13 cellular contexts compared by ENCODE assay signal in the genomic region with DNA sequence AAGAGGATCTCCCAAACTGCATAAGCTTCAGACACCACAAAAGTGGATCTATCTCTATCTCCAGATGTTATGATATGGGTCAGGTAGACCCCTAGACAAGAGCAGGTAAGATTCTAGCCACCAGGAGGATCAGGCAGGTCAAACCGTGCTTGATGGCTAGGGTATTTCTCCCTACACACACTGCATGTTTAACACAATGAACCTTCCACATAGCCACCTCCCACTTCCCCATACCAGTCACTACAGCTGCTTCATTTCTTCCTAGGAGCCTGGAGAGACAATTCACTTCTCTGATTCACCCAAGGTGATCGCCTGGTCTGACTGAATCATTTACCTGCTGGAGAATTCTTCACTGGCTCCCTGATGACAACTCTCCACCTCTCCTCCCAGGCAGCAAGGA.
A peak's percentile ranks its signal among the peaks of the same experiment; 100 is the strongest.
DNase-seq lines count a peak whose midpoint lies in the region; ATAC-seq and TF ChIP-seq lines count a peak whose summit lies in the region.
"Had no signal": no experiment of that assay in that cellular context is flagged by ENCODE, and none has a peak within 500 bp of the region (broad histone marks: within the 10 kb centered on the region; RNA-seq: fewer than 3 reads in every experiment).

No MANE protein-coding gene starts in this region.

- ATAC-seq in omental fat pad (ENCODE audit: low FRiP score) = no peak
- no peak for ATAC-seq in HG03280 (IDR thresholded peaks at IDR 0.05; ENCODE audit: unreplicated experiment)

- no peaks in the 10 kb centered on the region for H3K36me3 ChIP-seq in H7 (replicated peaks; ENCODE audit: control insufficient read depth, insufficient read depth, low read length)
- no peaks in the 10 kb centered on the region for H3K36me3 ChIP-seq in SK-N-SH (replicated peaks in 1 of 2; ENCODE audit: control insufficient read depth in 1 of 2, insufficient read depth in 2 of 2, low read length in 1 of 2)
- H3K36me3 ChIP-seq: SJSA1 had no signal

- TF ChIP-seq CTCF in epithelial cell of esophagus (IDR thresholded peaks at IDR 0.05; ENCODE audit: insufficient read depth, low read depth, low read length, missing control alignments) (no peak), omental fat pad (IDR thresholded peaks at IDR 0.05) (no peak), SK-N-SH (IDR thresholded peaks at IDR 0.05) (no peak)

- 38% methylated on average over 2 of the region's 2 CpGs for WGBS in SK-N-SH (ENCODE audit: low lambda C conversion rate)

- H3K27ac ChIP-seq in SK-N-SH (ENCODE audit: low read depth in 2 of 2, low read length in 1 of 2) = no peak overlapping the region
- H3K27ac ChIP-seq: C4-2B, PC-9, SJSA1 had no signal

- H3K4me1 ChIP-seq in SK-N-SH (ENCODE audit: control insufficient read depth in 1 of 2, insufficient read depth in 2 of 2, low read depth in 1 of 2, low read length in 1 of 2) = peaks cover 0 to 5% of the 10 kb centered on the region in 2 experiments; a peak in 1 of 4 replicates
- H3K4me1 ChIP-seq: SJSA1 had no signal

- H3F3A ChIP-seq in SK-N-SH (replicated peaks; ENCODE audit: insufficient read depth) = no peaks in the 10 kb centered on the region

- H3K4me3 ChIP-seq in H7 (ENCODE audit: insufficient read depth, low read depth, low read length) = no peak overlapping the region
- H3K4me3 ChIP-seq in epithelial cell of esophagus (ENCODE audit: low read length) = no peak overlapping the region
- H3K4me3 ChIP-seq in SK-N-SH (ENCODE audit: low read depth in 2 of 2, low read length in 1 of 2) = no peak overlapping the region
- H3K4me3 ChIP-seq: PC-9, SJSA1 had no signal

- no peak overlapping the region for H2AFZ ChIP-seq in SK-N-SH (ENCODE audit: low read depth)
- H2AFZ ChIP-seq: PC-9 had no signal

- H3K9me2 ChIP-seq in SK-N-SH = no peaks in the 10 kb centered on the region

- H3K9me3 ChIP-seq in SK-N-SH = no peaks in the 10 kb centered on the region
- H3K9me3 ChIP-seq: SJSA1 had no signal

- H3K4me2 ChIP-seq in SK-N-SH = no peak overlapping the region
- H3K4me2 ChIP-seq: PC-9 had no signal

- no peak for TF ChIP-seq EP300 in SK-N-SH (IDR thresholded peaks at IDR 0.05; ENCODE audit: borderline replicate concordance in 1 of 2, low read depth in 1 of 2, low read length in 1 of 2)

- no peaks in the 10 kb centered on the region for H3K79me2 ChIP-seq in SK-N-SH (ENCODE audit: insufficient read depth)

- no peak for TF ChIP-seq RAD21 in SK-N-SH (IDR thresholded peaks at IDR 0.05; ENCODE audit: low read length)

- DNase-seq in H7 (peak; percentile 32), epithelial cell of esophagus (ENCODE audit: low read depth) (peak; percentile 50), kidney glomerular epithelial cell (lab: John Stamatoyannopoulos, UW) (peak; percentile 41), renal cortical epithelial cell (ENCODE audit: low read depth) (peak; percentile 35), omental fat pad (ENCODE audit: low spot score) (no peak), SK-N-SH (no peak)
- DNase-seq: NCI-H187, NCI-H2171 treated with DMSO at 0.1 percent for 48 hours, NCI-H82, PC-9 had no signal

- H3K9ac ChIP-seq in SK-N-SH = no peak overlapping the region

- H4K20me1 ChIP-seq in SK-N-SH (ENCODE audit: insufficient read depth) = no peaks in the 10 kb centered on the region

- POLR2A ChIA-PET in SK-N-SH (lab: Yijun Ruan, JAX) = no interaction called here

- no peaks in the 10 kb centered on the region for H3K27me3 ChIP-seq in H7 (ENCODE audit: control insufficient read depth, insufficient read depth, low read length)
- H3K27me3 ChIP-seq in SK-N-SH (ENCODE audit: insufficient read depth) = no peaks in the 10 kb centered on the region
- H3K27me3 ChIP-seq: SJSA1 had no signal

- CTCF ChIA-PET in SK-N-SH (lab: Yijun Ruan, JAX) = no interaction called here

TF ChIP-seq in SK-N-SH, 30 proteins besides CTCF, POLR2A, EP300 and RAD21:
- no peak for TF ChIP-seq JUND (IDR thresholded peaks at IDR 0.05)
- no peak for TF ChIP-seq RFX5 (IDR thresholded peaks at IDR 0.05; ENCODE audit: low read length)
- TF ChIP-seq FOXM1 (IDR thresholded peaks at IDR 0.05; ENCODE audit: low read depth) = no peak
- no peak for TF ChIP-seq TAF1 (IDR thresholded peaks at IDR 0.05; ENCODE audit: borderline replicate concordance, low read depth, low read length)
- no peak for TF ChIP-seq TEAD4 (IDR thresholded peaks at IDR 0.05; ENCODE audit: borderline replicate concordance, insufficient read depth)
- TF ChIP-seq CHD2 (IDR thresholded peaks at IDR 0.05; ENCODE audit: low read length, partially characterized antibody) = no peak
- TF ChIP-seq RXRA (IDR thresholded peaks at IDR 0.05; ENCODE audit: borderline replicate concordance, low read depth) = no peak
- TF ChIP-seq, protein P1, sequence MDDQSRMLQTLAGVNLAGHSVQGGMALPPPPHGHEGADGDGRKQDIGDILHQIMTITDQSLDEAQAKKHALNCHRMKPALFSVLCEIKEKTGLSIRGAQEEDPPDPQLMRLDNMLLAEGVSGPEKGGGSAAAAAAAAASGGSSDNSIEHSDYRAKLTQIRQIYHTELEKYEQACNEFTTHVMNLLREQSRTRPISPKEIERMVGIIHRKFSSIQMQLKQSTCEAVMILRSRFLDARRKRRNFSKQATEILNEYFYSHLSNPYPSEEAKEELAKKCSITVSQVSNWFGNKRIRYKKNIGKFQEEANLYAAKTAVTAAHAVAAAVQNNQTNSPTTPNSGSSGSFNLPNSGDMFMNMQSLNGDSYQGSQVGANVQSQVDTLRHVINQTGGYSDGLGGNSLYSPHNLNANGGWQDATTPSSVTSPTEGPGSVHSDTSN (IDR thresholded peaks at IDR 0.05) = no peak
- TF ChIP-seq REST (IDR thresholded peaks at IDR 0.05; ENCODE audit: low read depth, low read length) = no peak
- TF ChIP-seq SIN3A (IDR thresholded peaks at IDR 0.05; ENCODE audit: borderline replicate concordance, low read depth, low read length) = no peak
- TF ChIP-seq RCOR1 (IDR thresholded peaks at IDR 0.05; ENCODE audit: low read length) = no peak
- no peak for TF ChIP-seq FOSL2 (IDR thresholded peaks at IDR 0.05; ENCODE audit: borderline replicate concordance, low read depth)
- no peak for TF ChIP-seq TCF12 (IDR thresholded peaks at IDR 0.05)

Comparison
In these comparisons a context has a peak if more than half of its experiments do, and no peak if none do; other contexts are left out.
1. DNase-seq: peak in H7 (single experiment), epithelial cell of esophagus (single experiment), kidney glomerular epithelial cell (single experiment) and renal cortical epithelial cell (single experiment); none in omental fat pad (single experiment) and SK-N-SH (single experiment).